Comparison of ENCODE assay signal across 9 cellular contexts in the genomic region with DNA sequence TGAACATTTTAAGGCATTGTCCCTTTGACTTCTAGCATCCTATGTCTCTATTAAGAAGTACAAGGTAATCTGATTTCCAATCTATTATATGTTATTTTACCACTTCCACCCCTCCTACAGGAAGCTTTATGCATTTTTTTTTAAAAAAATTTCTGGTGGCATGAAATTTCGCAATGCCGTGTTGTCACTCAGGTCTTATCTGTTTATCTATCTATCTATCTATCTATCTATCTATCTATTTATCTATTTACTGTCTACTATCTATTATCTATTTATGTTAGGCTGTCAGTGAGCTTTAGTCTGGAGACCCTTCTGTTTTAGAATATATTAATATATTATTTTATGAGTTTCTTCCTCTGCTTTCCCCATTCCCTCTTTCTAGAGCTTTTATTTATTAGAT.
"Had no signal": no experiment of that assay in that cellular context is flagged by ENCODE, and none has a peak within 500 bp of the region (broad histone marks: within the 10 kb centered on the region; RNA-seq: fewer than 3 reads in every experiment).

No MANE protein-coding gene starts in this region.

- H3K4me3 Mint-ChIP-seq: H9 had no signal

- H3K27ac Mint-ChIP-seq: H9 had no signal

- H3K4me2 ChIP-seq: KMS-11 had no signal

- DNase-seq: GM23248, GOT3, H9, HCEC 1CT, KBM-7 had no signal

- H2AFZ ChIP-seq: GM23248 had no signal

- H3K9ac ChIP-seq: GM23248, KMS-11 had no signal

- H3K27ac ChIP-seq: GM23248, HL-60, KMS-11 had no signal

- FAIRE-seq: H54, HepG2 had no signal

- ATAC-seq: HepG2 had no signal

- H3K4me3 ChIP-seq: GM23248 had no signal
